ENCODE assay signal across 11 cellular contexts in genomic region chr10:11687357-11687771, GRCh38. TPM values are rescaled to one million over a fixed set of nuclear protein-coding genes. Genes with fewer than 3 reads are reported as not detected.
DNase-seq lines count a peak whose midpoint lies in the region; TF ChIP-seq lines count a peak whose summit lies in the region.
"Had no signal": no experiment of that assay in that cellular context is flagged by ENCODE, and none has a peak within 500 bp of the region (broad histone marks: within the 10 kb centered on the region; RNA-seq: fewer than 3 reads in every experiment).

No MANE protein-coding gene starts in this region.

- peak overlapping the region; percentile 61 for H3K4me3 Mint-ChIP-seq in Calu3 (ENCODE audit: low read depth, unreplicated experiment)
- H3K4me3 Mint-ChIP-seq in neural crest cell, result no peak overlapping the region
- no peak overlapping the region; a peak in 1 of 5 replicates for H3K4me3 Mint-ChIP-seq in H9
- H3K4me3 Mint-ChIP-seq: activated CD4-positive, alpha-beta memory T cell treated with anti-CD3 and anti-CD28 coated beads, Interleukin-2, amount 10 ng/mL, durations not matched to agents 7 days and 5 days had no signal

- H3K27ac Mint-ChIP-seq in Calu3 (ENCODE audit: unreplicated experiment) (peak overlapping the region; percentile 94), neural crest cell (ENCODE audit: unreplicated experiment) (peak overlapping the region; percentile 55), H9 (peak overlapping the region in 1 of 3 experiments; percentile 47; a peak in 2 of 7 replicates)
- H3K27ac Mint-ChIP-seq: activated CD4-positive, alpha-beta memory T cell treated with anti-CD3 and anti-CD28 coated beads, Interleukin-2, amount 10 ng/mL, durations not matched to agents 7 days and 5 days had no signal

- H3K4me2 ChIP-seq in H9 (ENCODE audit: insufficient read depth, insufficient read length, low read length), result no peak overlapping the region

- WGBS in H9 (ENCODE audit: extremely low coverage, insufficient read length, low lambda C conversion rate), result no CpG with 5 or more reads among the region's 8 CpGs

- H2BK5ac ChIP-seq in H9 (ENCODE audit: insufficient read length, low read length), result no peak overlapping the region

- H2AK5ac ChIP-seq in H9 (ENCODE audit: insufficient read length, low read length), result no peak overlapping the region

- H2BK20ac ChIP-seq in H9 (ENCODE audit: low read depth, low read length, poor library complexity, severe bottlenecking), result no peak overlapping the region

- no peak overlapping the region for H4K5ac ChIP-seq in H9 (ENCODE audit: insufficient read length, low read depth, low read length)

- no peak overlapping the region for H2BK15ac ChIP-seq in H9 (ENCODE audit: low read depth, low read length)

- no TSS peak for BruUV-seq in Calu3 (replicated peaks; lab: Mats Ljungman, UMichigan)

- H3K79me1 ChIP-seq in H9 (ENCODE audit: insufficient read depth, low read depth, low read length, poor library complexity, severe bottlenecking), result no peaks in the 10 kb centered on the region

- H3T11ph ChIP-seq in H9 (ENCODE audit: low read length), result no peak overlapping the region

- no peak for TF ChIP-seq CTCF in Calu3 (IDR thresholded peaks at IDR 0.05; ENCODE audit: unreplicated experiment)
- no peak for TF ChIP-seq CTCF in neural crest cell (conservative IDR thresholded peaks at IDR 0.05)
- no peak for TF ChIP-seq CTCF in H9 (conservative IDR thresholded peaks at IDR 0.05)

- H3K56ac ChIP-seq in H9 (ENCODE audit: insufficient read length, low read depth, low read length), result no peak overlapping the region

- no peak overlapping the region for H3K14ac ChIP-seq in H9 (ENCODE audit: insufficient read depth, low read length)

- CTCF ChIA-PET in Calu3 (lab: Charles Lee) (interaction anchor here (0.7 kb wide), 1 partner anchor 127 kb away, joined by 3 read pairs; no protein-coding TSS in a partner anchor), HEK293T (lab: Yijun Ruan, JAX) (no interaction called here)

- no peak overlapping the region for H3K9ac ChIP-seq in H9 (ENCODE audit: extremely low read depth, insufficient read length, low read length)

- no peaks in the 10 kb centered on the region for H3K27me3 ChIP-seq in H9 (ENCODE audit: insufficient read depth, low read length)

- no peak overlapping the region for H4K91ac ChIP-seq in H9 (ENCODE audit: insufficient read length, low read depth, low read length)

- no peak overlapping the region for H2AFZ ChIP-seq in H9 (ENCODE audit: low read length)

- H3K18ac ChIP-seq in H9 (ENCODE audit: insufficient read length, low read depth, low read length), result no peak overlapping the region

- no peak overlapping the region for H2BK12ac ChIP-seq in H9 (ENCODE audit: insufficient read length, low read depth, low read length)

- H3K9me3 Mint-ChIP-seq in Calu3 (ENCODE audit: low read depth, unreplicated experiment) (no peaks in the 10 kb centered on the region), neural crest cell (no peaks in the 10 kb centered on the region), H9 (no peaks in the 10 kb centered on the region)
- H3K9me3 Mint-ChIP-seq: activated CD4-positive, alpha-beta memory T cell treated with anti-CD3 and anti-CD28 coated beads, Interleukin-2, amount 10 ng/mL, durations not matched to agents 7 days and 5 days had no signal

- H3K4me1 ChIP-seq in H9 (ENCODE audit: insufficient read depth, low read length), result peaks cover 2% of the 10 kb centered on the region; the same call in 1 of the 2 replicates

- H4K8ac ChIP-seq in H9 (replicated peaks; ENCODE audit: insufficient read length, low read depth, low read length), result no peak overlapping the region

- H3K27ac ChIP-seq in epithelial cell of prostate, result peak overlapping the region; percentile 95
- H3K27ac ChIP-seq in H9 (ENCODE audit: insufficient read length, low read depth, low read length), result no peak overlapping the region

- no peaks in the 10 kb centered on the region for H3K9me3 ChIP-seq in H9 (ENCODE audit: control insufficient read depth, low read depth, low read length)
- H3K9me3 ChIP-seq: mucosa of descending colon had no signal

- intact Hi-C loops in Calu3 (cut with micrococcal nuclease; ENCODE audit: unreplicated experiment), result loop anchor here (2.0 kb wide), 1 partner anchor 29 kb away; no protein-coding TSS in a partner anchor

- no peaks in the 10 kb centered on the region for H3K79me2 ChIP-seq in H9 (ENCODE audit: insufficient read depth, low read length)

- no peak overlapping the region for H3K23ac ChIP-seq in H9 (ENCODE audit: insufficient read length, low read depth, low read length)

- POLR2A ChIA-PET in HEK293T (lab: Yijun Ruan, JAX), result no interaction called here

- H3K36me3 Mint-ChIP-seq in Calu3 (ENCODE audit: insufficient read depth, unreplicated experiment) (peaks cover 19% of the 10 kb centered on the region), neural crest cell (ENCODE audit: low read depth) (no peaks in the 10 kb centered on the region), H9 (ENCODE audit: insufficient read depth in 1 of 3, low read depth in 3 of 3) (no peaks in the 10 kb centered on the region; a peak in 1 of 7 replicates)

- DNase-seq in Calu3, result peak; percentile 78
- DNase-seq in OCI-M1 (lab: John Stamatoyannopoulos, UW), result peak; percentile 89
- peak; percentile 92 for DNase-seq in epithelial cell of prostate (ENCODE audit: low read depth, low spot score)
- DNase-seq in neural crest cell (ENCODE audit: low read depth, low spot score), result no peak
- no peak for DNase-seq in H9
- no peak for DNase-seq in activated CD4-positive, alpha-beta T cell treated with anti-CD3 and anti-CD28 coated beads, Interleukin-2, amount 50 U/mL, for 48 hours
- no peak for DNase-seq in HEK293T (ENCODE audit: extremely low spot score)
- no peak for DNase-seq in COLO829 (ENCODE audit: low spot score)
- DNase-seq: activated CD4-positive, alpha-beta memory T cell treated with anti-CD3 and anti-CD28 coated beads, Interleukin-2, amount 10 ng/mL, durations not matched to agents 7 days and 5 days; activated naive CD4-positive, alpha-beta T cell had no signal

- H3K4ac ChIP-seq in H9 (ENCODE audit: low read depth, low read length), result no peak overlapping the region

- H3K23me2 ChIP-seq in H9 (ENCODE audit: insufficient read length, low read depth, low read length, poor library complexity, severe bottlenecking), result no peaks in the 10 kb centered on the region

- H3K27me3 Mint-ChIP-seq in Calu3 (ENCODE audit: unreplicated experiment) (no peaks in the 10 kb centered on the region), neural crest cell (ENCODE audit: low read depth) (no peaks in the 10 kb centered on the region), H9 (ENCODE audit: low read depth) (peaks cover 2% of the 10 kb centered on the region; the same call in 1 of the 2 replicates)

- H3K4me1 Mint-ChIP-seq in Calu3 (ENCODE audit: low read depth, unreplicated experiment) (peaks cover 53% of the 10 kb centered on the region), neural crest cell (peaks cover 35% of the 10 kb centered on the region), H9 (peaks cover 21 to 22% of the 10 kb centered on the region in 2 experiments)

- no peaks in the 10 kb centered on the region for H4K20me1 ChIP-seq in H9 (ENCODE audit: control insufficient read depth, insufficient read depth, insufficient read length)

- no peak overlapping the region for H2BK120ac ChIP-seq in H9 (ENCODE audit: low read depth, low read length, poor library complexity, severe bottlenecking)

TF ChIP-seq in HEK293T, 16 proteins besides CTCF, POLR2A, EP300 and RAD21:
- no peak for TF ChIP-seq CTBP1 (IDR thresholded peaks at IDR 0.05; ENCODE audit: borderline replicate concordance)
- no peak for TF ChIP-seq FOXA1 (IDR thresholded peaks at IDR 0.05)
- no peak for TF ChIP-seq SUZ12 (IDR thresholded peaks at IDR 0.05)
- TF ChIP-seq ARNT (IDR thresholded peaks at IDR 0.05), result no peak
- no peak for TF ChIP-seq LEF1 (IDR thresholded peaks at IDR 0.05; ENCODE audit: borderline replicate concordance)
- no peak for TF ChIP-seq NFRKB (IDR thresholded peaks at IDR 0.05)
- no peak for TF ChIP-seq FOXK2 (IDR thresholded peaks at IDR 0.05)
- TF ChIP-seq BHLHE40 (IDR thresholded peaks at IDR 0.05; ENCODE audit: borderline replicate concordance), result no peak
- no peak for TF ChIP-seq ELF4 (IDR thresholded peaks at IDR 0.05)
- TF ChIP-seq SP1 (IDR thresholded peaks at IDR 0.05), result no peak
- no peak for TF ChIP-seq L3MBTL2 (conservative IDR thresholded peaks at IDR 0.05)
- no peak for TF ChIP-seq PKNOX1 (IDR thresholded peaks at IDR 0.05)
- TF ChIP-seq TARDBP (IDR thresholded peaks at IDR 0.05), result no peak
- TF ChIP-seq FOXM1 (IDR thresholded peaks at IDR 0.05; ENCODE audit: borderline replicate concordance), result no peak
- TF ChIP-seq ZNF384 (IDR thresholded peaks at IDR 0.05), result no peak
- no peak for TF ChIP-seq HDGF (IDR thresholded peaks at IDR 0.05; ENCODE audit: borderline replicate concordance)
TF ChIP-seq in HEK293T: peak in this region for 0.

RNA-seq across cellular contexts. Expression of gene ECHDC3, which starts 54.8 kb away (rescaled TPM):
- 24.7 and 28.5 TPM in 2 replicates for total RNA-seq in Calu3 (2022)
- 5.2 and 5.3 TPM in 2 replicates for total RNA-seq in neural crest cell
- 8.0 and 9.3 TPM in 2 replicates for total RNA-seq in H9 (2021)
- total RNA-seq: activated CD4-positive, alpha-beta memory T cell treated with anti-CD3 and anti-CD28 coated beads, Interleukin-2, amount 10 ng/mL, durations not matched to agents 7 days and 5 days had no signal

Comparison
In these comparisons a context has a peak if more than half of its experiments do, and no peak if none do; other contexts are left out.
1. DNase-seq: peak in Calu3 (single experiment), OCI-M1 (single experiment) and epithelial cell of prostate (single experiment); none in neural crest cell (single experiment), H9 (single experiment), activated CD4-positive, alpha-beta T cell treated with anti-CD3 and anti-CD28 coated beads, Interleukin-2, amount 50 U/mL, for 48 hours (0 of 2), HEK293T (single experiment) and COLO829 (single experiment).